Comparison of ENCODE assay signal across 1 cellular context in the genomic region with DNA sequence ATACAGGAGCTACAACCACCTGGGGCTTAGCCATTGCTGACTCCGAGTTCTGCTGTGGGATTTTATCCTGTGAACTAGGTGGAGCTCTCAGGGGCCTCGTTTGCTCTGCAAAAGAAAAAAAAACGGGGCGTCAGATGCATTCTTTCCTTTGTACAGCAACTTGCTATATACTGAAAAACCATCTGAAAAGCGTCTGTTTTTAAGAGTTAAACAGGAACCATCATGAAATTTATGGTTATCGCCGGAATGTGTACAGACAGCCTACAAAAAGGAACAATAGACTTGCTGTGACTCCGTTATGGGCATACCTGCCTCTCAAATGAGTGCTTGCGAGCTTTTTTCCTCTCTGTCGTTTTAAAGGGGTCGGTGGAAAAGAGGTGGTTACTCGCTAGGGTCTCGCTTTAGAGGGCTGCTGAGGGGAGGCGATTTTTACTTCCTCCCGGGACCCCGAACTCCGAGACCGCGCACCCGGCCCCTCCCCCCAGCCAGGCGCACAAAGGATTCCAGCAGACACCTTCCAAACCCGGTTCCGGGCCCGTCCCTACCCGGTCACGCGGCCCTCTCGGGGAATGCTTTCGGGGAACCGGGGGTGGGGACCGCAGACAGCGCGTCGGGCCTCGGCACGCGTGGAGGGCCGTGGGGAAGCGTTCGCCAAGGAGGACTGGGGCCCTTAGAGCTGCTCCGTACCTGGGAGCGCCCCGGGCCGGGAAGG.
TF ChIP-seq lines count a peak whose summit lies in the region.

No MANE protein-coding gene starts in this region.

TF ChIP-seq in GM23338, 12 proteins besides CTCF, POLR2A, EP300 and RAD21:
- TF ChIP-seq POLR2AphosphoS5 (IDR thresholded peaks at IDR 0.05; ENCODE audit: low read depth) (peak; percentile 49), JUNB (IDR thresholded peaks at IDR 0.05; ENCODE audit: unreplicated experiment) (no peak)
